10 cellular contexts compared by ENCODE assay signal in the genomic region with DNA sequence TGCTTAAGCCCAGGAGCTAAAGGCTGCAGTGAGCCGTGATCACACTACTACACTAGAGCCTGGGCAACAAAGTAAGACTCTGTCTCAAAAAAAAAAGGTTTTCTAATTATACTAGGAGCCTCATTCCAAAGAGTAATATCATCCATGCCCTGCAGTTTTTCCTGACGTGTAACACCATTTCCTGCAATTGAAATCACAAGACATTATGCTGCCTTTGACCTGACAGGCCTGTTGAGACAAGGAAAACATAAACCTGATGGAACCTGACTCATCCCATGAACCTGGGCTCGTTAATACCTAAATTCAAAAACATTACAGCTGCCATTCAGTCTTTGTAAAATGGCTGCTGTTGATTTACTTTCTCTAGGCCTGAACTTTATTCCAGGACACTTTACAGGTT. TPM values are rescaled to one million over a fixed set of nuclear protein-coding genes. Genes with fewer than 3 reads are reported as not detected.
DNase-seq lines count a peak whose midpoint lies in the region; ATAC-seq and TF ChIP-seq lines count a peak whose summit lies in the region.
"Had no signal": no experiment of that assay in that cellular context is flagged by ENCODE, and none has a peak within 500 bp of the region (broad histone marks: within the 10 kb centered on the region; RNA-seq: fewer than 3 reads in every experiment).

No MANE protein-coding gene starts in this region.

- H3K4me3 ChIP-seq in BJ (ENCODE audit: low read depth, low read length) (no peak overlapping the region), PC-3 (ENCODE audit: low read length) (no peak overlapping the region), esophagus squamous epithelium (no peak overlapping the region)

- no peaks in the 10 kb centered on the region for H3K9me2 ChIP-seq in PC-3 (replicated peaks; ENCODE audit: low read length)

- no peak overlapping the region for H3K4me3 Mint-ChIP-seq in activated naive CD8-positive, alpha-beta T cell treated with anti-CD3 and anti-CD28 coated beads for 36 hours
- H3K4me3 Mint-ChIP-seq: natural killer cell treated with Interleukin-12 subunit alpha and Interleukin-12 subunit beta and Interleukin-15 and Interleukin-18, amount 100 ng/mL, for 72 hours had no signal

- whole genome bisulfite sequencing in esophagus squamous epithelium, 2 donors: 36 to 55% methylated on average over 3 of the region's 3 CpGs

- no peaks in the 10 kb centered on the region for H3K79me2 ChIP-seq in PC-3 (ENCODE audit: low read length)

- H3K9ac ChIP-seq in PC-3 (ENCODE audit: low read length): no peak overlapping the region

- H3K9me3 Mint-ChIP-seq in activated naive CD8-positive, alpha-beta T cell treated with anti-CD3 and anti-CD28 coated beads for 36 hours: no peaks in the 10 kb centered on the region
- H3K9me3 Mint-ChIP-seq: natural killer cell treated with Interleukin-12 subunit alpha and Interleukin-12 subunit beta and Interleukin-15 and Interleukin-18, amount 100 ng/mL, for 72 hours had no signal

- H3K36me3 ChIP-seq in BJ (ENCODE audit: control insufficient read depth, insufficient read depth, low read length) (no peaks in the 10 kb centered on the region), PC-3 (ENCODE audit: low read depth, low read length) (no peaks in the 10 kb centered on the region), esophagus squamous epithelium (peaks cover 0 to 6% (median 0%) of the 10 kb centered on the region in 3 donors)

- CTCF ChIA-PET in BJ (lab: Yijun Ruan, JAX) (interaction anchor here (0.9 to 1.1 kb wide), 2 partner anchors 16 to 22 kb away, joined by 3 to 4 read pairs; no protein-coding TSS in a partner anchor), PC-3 (lab: Charles Lee) (no interaction called here)

- H3K4me1 Mint-ChIP-seq in activated naive CD8-positive, alpha-beta T cell treated with anti-CD3 and anti-CD28 coated beads for 36 hours: peaks cover 15% of the 10 kb centered on the region

- POLR2A ChIA-PET in BJ (lab: Charles Lee): interaction anchor here (0.6 kb wide), 1 partner anchor 47 kb away, joined by 3 read pairs; no protein-coding TSS in a partner anchor
- POLR2A ChIA-PET in PC-3 (lab: Charles Lee; ENCODE audit: unreplicated experiment): no interaction called here

- no peaks in the 10 kb centered on the region for H3K27me3 Mint-ChIP-seq in activated naive CD8-positive, alpha-beta T cell treated with anti-CD3 and anti-CD28 coated beads for 36 hours
- H3K27me3 Mint-ChIP-seq: natural killer cell treated with Interleukin-12 subunit alpha and Interleukin-12 subunit beta and Interleukin-15 and Interleukin-18, amount 100 ng/mL, for 72 hours had no signal

- TF ChIP-seq CTCF in BJ (IDR thresholded peaks at IDR 0.05; ENCODE audit: insufficient read depth, low read depth, low read length): no peak
- no peak for TF ChIP-seq CTCF in PC-3 (conservative IDR thresholded peaks at IDR 0.05; ENCODE audit: low read depth, low read length)
- TF ChIP-seq CTCF in esophagus squamous epithelium (IDR thresholded peaks at IDR 0.05): no peak

- H3F3A ChIP-seq in PC-3 (ENCODE audit: low read length, unreplicated experiment): peaks cover 6% of the 10 kb centered on the region

- peaks cover 17% of the 10 kb centered on the region for H3K36me3 Mint-ChIP-seq in activated naive CD8-positive, alpha-beta T cell treated with anti-CD3 and anti-CD28 coated beads for 36 hours

- H3K4me2 ChIP-seq in PC-3 (ENCODE audit: low read length): peak overlapping the region; percentile 14; the same call in 1 of the 2 replicates

- H3K4me1 ChIP-seq in PC-3 (ENCODE audit: insufficient read depth, low read length): peaks cover 35% of the 10 kb centered on the region
- H3K4me1 ChIP-seq in esophagus squamous epithelium: peaks cover 9 to 70% (median 20%) of the 10 kb centered on the region in 3 donors

- H2AFZ ChIP-seq in PC-3 (ENCODE audit: low read length): peak overlapping the region; percentile 52; the same call in 1 of the 2 replicates

- ATAC-seq in PC-3: peak; percentile 61
- ATAC-seq: natural killer cell treated with Interleukin-12 subunit alpha and Interleukin-12 subunit beta and Interleukin-15 and Interleukin-18, amount 100 ng/mL, for 72 hours had no signal

- BruUV-seq in PC-3 (replicated peaks; lab: Mats Ljungman, UMichigan): no TSS peak

- DNase-seq in BJ (ENCODE audit: low read depth) (peak; percentile 26), PC-3 (peak; percentile 78), esophagus squamous epithelium (lab: John Stamatoyannopoulos, UW) (no peak), pulmonary artery endothelial cell (ENCODE audit: low read depth, low spot score) (peak; percentile 66), hypothalamus (lab: John Stamatoyannopoulos, UW) (no peak), T-helper 1 cell (no peak), globus pallidus (ENCODE audit: low spot score) (no peak)
- DNase-seq in activated naive CD8-positive, alpha-beta T cell treated with anti-CD3 and anti-CD28 coated beads for 36 hours: no peak
- DNase-seq: stimulated activated CD4-positive, alpha-beta T cell treated with anti-CD3 and anti-CD28 coated beads, Interleukin-12 subunit alpha, Interleukin-12 subunit beta, amount 100 ng/mL, for 4 hours had no signal

- H3K9me3 ChIP-seq in PC-3 (ENCODE audit: low read length) (no peaks in the 10 kb centered on the region), esophagus squamous epithelium (no peaks in the 10 kb centered on the region)

- no peak overlapping the region for H3K27ac Mint-ChIP-seq in activated naive CD8-positive, alpha-beta T cell treated with anti-CD3 and anti-CD28 coated beads for 36 hours

- no peaks in the 10 kb centered on the region for H4K20me1 ChIP-seq in PC-3 (ENCODE audit: low read length)

- H3K27me3 ChIP-seq in BJ (ENCODE audit: control insufficient read depth, insufficient read depth, low read length): no peaks in the 10 kb centered on the region
- H3K27me3 ChIP-seq in PC-3 (ENCODE audit: low read length): no peaks in the 10 kb centered on the region
- H3K27me3 ChIP-seq in esophagus squamous epithelium: no peaks in the 10 kb centered on the region

- intact Hi-C loops in PC-3 (cut with micrococcal nuclease) (no loop called here), esophagus squamous epithelium (cut with DNase I) (no loop called here)

- H3K27ac ChIP-seq in PC-3 (ENCODE audit: low read length) (peak overlapping the region; percentile 58), esophagus squamous epithelium (peak overlapping the region; percentile 80 to 89 (median 86))

- TF ChIP-seq POLR2A in esophagus squamous epithelium (IDR thresholded peaks at IDR 0.05): no peak

RNA-seq across cellular contexts. Expression of a gene that starts 58.7 kb away (rescaled TPM):
- polyA plus RNA-seq in BJ (2011; rRNA removed): 11.7 and 25.1 TPM in 2 replicates
- 20.4 and 21.4 TPM in 2 replicates for polyA minus RNA-seq in BJ (2011; rRNA and poly(A)+ RNA removed)
- total RNA-seq in PC-3 (2014; rRNA removed) (30.4 and 37.7 TPM in 2 replicates), esophagus squamous epithelium (10 to 100 TPM; 19.6 to 39.3 (median 28.5) TPM), pulmonary artery endothelial cell (36.9 and 44.1 TPM in 2 replicates)
- total RNA-seq in activated naive CD8-positive, alpha-beta T cell treated with anti-CD3 and anti-CD28 coated beads for 36 hours: 10 to 100 TPM; 18.5 to 20.0 TPM

RNA-seq across cellular contexts. Expression of a gene that starts 59.3 kb away (rescaled TPM):
- polyA plus RNA-seq in BJ (2011; rRNA removed): 4.1 and 8.0 TPM in 2 replicates
- polyA minus RNA-seq in BJ (2011; rRNA and poly(A)+ RNA removed): 2.7 and 3.4 TPM in 2 replicates
- total RNA-seq in PC-3 (2014; rRNA removed) (3.6 and 3.7 TPM in 2 replicates), esophagus squamous epithelium (1 to 10 TPM; 3.7 to 9.1 (median 5.4) TPM), pulmonary artery endothelial cell (7.5 and 11.0 TPM in 2 replicates)
- total RNA-seq in activated naive CD8-positive, alpha-beta T cell treated with anti-CD3 and anti-CD28 coated beads for 36 hours: 1 to 10 TPM; 9.5 to 9.7 TPM

Comparison
In these comparisons a context has a peak if more than half of its experiments do, and no peak if none do; other contexts are left out.
1. DNase-seq: peak in BJ (single experiment), PC-3 (single experiment) and pulmonary artery endothelial cell (single experiment); none in esophagus squamous epithelium (single experiment), hypothalamus (0 of 51), T-helper 1 cell (0 of 5), globus pallidus (single experiment) and activated naive CD8-positive, alpha-beta T cell treated with anti-CD3 and anti-CD28 coated beads for 36 hours (single experiment).